26 cellular contexts compared by ENCODE assay signal in the genomic region with DNA sequence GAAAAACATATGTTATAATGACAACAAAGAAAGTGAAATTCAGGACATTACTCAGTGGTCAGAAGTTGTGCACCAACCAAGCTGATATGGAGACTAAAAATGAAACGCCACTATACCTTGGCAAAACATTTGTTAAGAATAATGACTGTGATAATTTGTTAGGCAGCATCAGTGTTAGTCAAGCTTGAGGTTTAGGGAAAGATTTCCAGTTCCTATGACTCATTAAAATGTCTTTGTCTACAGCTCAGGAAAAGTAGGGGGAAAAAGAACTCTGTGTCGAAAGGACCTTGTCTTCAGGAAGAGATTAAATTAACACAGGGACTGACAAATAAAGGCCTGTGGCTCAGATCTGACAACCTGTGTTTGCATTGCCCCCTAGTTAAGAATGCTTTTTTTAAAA.
DNase-seq lines count a peak whose midpoint lies in the region; ATAC-seq, FAIRE-seq and TF ChIP-seq lines count a peak whose summit lies in the region.
"Had no signal": no experiment of that assay in that cellular context is flagged by ENCODE, and none has a peak within 500 bp of the region (broad histone marks: within the 10 kb centered on the region; RNA-seq: fewer than 3 reads in every experiment).

No MANE protein-coding gene starts in this region.

- CTCF ChIA-PET in A673 (lab: Charles Lee): no interaction called here

- no peak overlapping the region for H3K56ac ChIP-seq in mesendoderm (ENCODE audit: low read length)

- H3K27ac Mint-ChIP-seq in naive thymus-derived CD8-positive, alpha-beta T cell: no peak overlapping the region
- H3K27ac Mint-ChIP-seq: CD4-positive, alpha-beta memory T cell; dendritic cell treated with granulocyte-macrophage colony-stimulating factor and Interleukin-4, amounts not matched to agents 40 ng/mL and 50 ng/mL, for 4 days; mesothelial cell of epicardium; neural progenitor cell; stimulated activated naive CD8-positive, alpha-beta T cell treated with anti-CD3 and anti-CD28 coated beads, Interleukin-15, amount 100 ng/mL, for 72 hours had no signal

- no peak overlapping the region for H2BK5ac ChIP-seq in mesendoderm (ENCODE audit: low read length)

- H4K5ac ChIP-seq in mesendoderm (ENCODE audit: low read length): no peak overlapping the region

- H3K4me1 Mint-ChIP-seq in naive thymus-derived CD8-positive, alpha-beta T cell: no peaks in the 10 kb centered on the region
- H3K4me1 Mint-ChIP-seq: CD4-positive, alpha-beta memory T cell; mesothelial cell of epicardium; stimulated activated naive CD8-positive, alpha-beta T cell treated with anti-CD3 and anti-CD28 coated beads, Interleukin-15, amount 100 ng/mL, for 72 hours had no signal

- DNase-seq in A673 (ENCODE audit: low spot score): peak; percentile 26
- peak; percentile 8 for DNase-seq in HTR-8/SVneo (ENCODE audit: insufficient read length, low spot score)
- peak; percentile 82 for DNase-seq in amniotic epithelial cell (ENCODE audit: low read depth)
- peak; percentile 76 for DNase-seq in fibroblast of the aortic adventitia (ENCODE audit: low read depth)
- no peak for DNase-seq in mesendoderm
- no peak for DNase-seq in activated T-cell treated with anti-CD3 and anti-CD28 coated beads for 4 hours
- no peak for DNase-seq in naive thymus-derived CD8-positive, alpha-beta T cell
- DNase-seq: activated CD4-positive, alpha-beta T cell treated with anti-CD3 and anti-CD28 coated beads, Interleukin-2, amount 50 U/mL, for 1 hour; activated naive CD4-positive, alpha-beta T cell; CD4-positive, alpha-beta memory T cell; erythroblast; hippocampal formation; kidney; NCI-H1092 treated with DMSO at 0.1 percent for 48 hours; NCI-H526 treated with DMSO at 0.1 percent for 48 hours; OCI-M1; right cardiac atrium; stimulated activated naive CD8-positive, alpha-beta T cell treated with anti-CD3 and anti-CD28 coated beads, Interleukin-15, amount 100 ng/mL, for 72 hours; uterus had no signal

- no CpG with 5 or more reads among the region's 2 CpGs for WGBS in mesendoderm (ENCODE audit: extremely low coverage, insufficient coverage, low lambda C conversion rate)

- H3K4me1 ChIP-seq in A673 (ENCODE audit: insufficient read depth, low read length, poor library complexity, severe bottlenecking) (no peaks in the 10 kb centered on the region), mesendoderm (ENCODE audit: control insufficient read depth, low read depth, low read length) (no peaks in the 10 kb centered on the region)
- H3K4me1 ChIP-seq: A549, ascending aorta, uterus had no signal

- H3K36me3 Mint-ChIP-seq in naive thymus-derived CD8-positive, alpha-beta T cell: no peaks in the 10 kb centered on the region
- H3K36me3 Mint-ChIP-seq: CD4-positive, alpha-beta memory T cell; mesothelial cell of epicardium; neural progenitor cell had no signal

- H3K23ac ChIP-seq in mesendoderm (ENCODE audit: low read length): no peak overlapping the region

- H3K4me3 ChIP-seq in A673 (ENCODE audit: low read depth, low read length, poor library complexity, severe bottlenecking): no peak overlapping the region
- no peak overlapping the region for H3K4me3 ChIP-seq in fibroblast of the aortic adventitia (ENCODE audit: low read depth, low read length)
- no peak overlapping the region for H3K4me3 ChIP-seq in mesendoderm (ENCODE audit: low read length)
- H3K4me3 ChIP-seq: A549, ascending aorta, K562, neural progenitor cell, uterus had no signal

- H3K9me3 ChIP-seq in A673 (ENCODE audit: low read depth, low read length, poor library complexity, severe bottlenecking): no peaks in the 10 kb centered on the region
- H3K9me3 ChIP-seq: A549, ascending aorta, uterus had no signal

- no peaks in the 10 kb centered on the region for H3K27me3 Mint-ChIP-seq in naive thymus-derived CD8-positive, alpha-beta T cell
- H3K27me3 Mint-ChIP-seq: CD4-positive, alpha-beta memory T cell; dendritic cell treated with granulocyte-macrophage colony-stimulating factor and Interleukin-4, amounts not matched to agents 40 ng/mL and 50 ng/mL, for 4 days; stimulated activated naive CD8-positive, alpha-beta T cell treated with anti-CD3 and anti-CD28 coated beads, Interleukin-15, amount 100 ng/mL, for 72 hours had no signal

- H3K27ac ChIP-seq in A673 (ENCODE audit: low read depth, low read length, poor library complexity, severe bottlenecking) (no peak overlapping the region), mesendoderm (ENCODE audit: low read depth, low read length) (no peak overlapping the region)
- H3K27ac ChIP-seq: A549, ascending aorta, neural progenitor cell, uterus had no signal

- H3K27me3 ChIP-seq in A673 (replicated peaks; ENCODE audit: insufficient read depth, low read depth, low read length, poor library complexity) (no peaks in the 10 kb centered on the region), mesendoderm (ENCODE audit: insufficient read depth, low read length, poor library complexity) (no peaks in the 10 kb centered on the region)
- H3K27me3 ChIP-seq: ascending aorta, neural progenitor cell, uterus had no signal

- H3K9ac ChIP-seq in mesendoderm (ENCODE audit: low read length): no peak overlapping the region
- H3K9ac ChIP-seq: neural progenitor cell had no signal

- no peak overlapping the region for H3K4me2 ChIP-seq in mesendoderm (ENCODE audit: low read length)
- H3K4me2 ChIP-seq: A549, neural progenitor cell had no signal

- H3K36me3 ChIP-seq in A673 (ENCODE audit: insufficient read depth, low read length, poor library complexity, severe bottlenecking) (no peaks in the 10 kb centered on the region), mesendoderm (ENCODE audit: control insufficient read depth, insufficient read depth, low read length) (no peaks in the 10 kb centered on the region)
- H3K36me3 ChIP-seq: ascending aorta, neural progenitor cell, uterus had no signal

- no peak for ATAC-seq in naive thymus-derived CD8-positive, alpha-beta T cell
- ATAC-seq in HG03378 (IDR thresholded peaks at IDR 0.05; ENCODE audit: unreplicated experiment): no peak
- ATAC-seq: A549; K562; right cardiac atrium; stimulated activated naive CD8-positive, alpha-beta T cell treated with anti-CD3 and anti-CD28 coated beads, Interleukin-15, amount 100 ng/mL, for 72 hours had no signal

- no peak for FAIRE-seq in HTR-8/SVneo (lab: Jason Lieb, UNC)
- FAIRE-seq: A549, K562 had no signal

- intact Hi-C loops in A673 (cut with micrococcal nuclease; ENCODE audit: unreplicated experiment): no loop called here

- H3K79me1 ChIP-seq in mesendoderm (ENCODE audit: low read length): no peaks in the 10 kb centered on the region

- H3K4ac ChIP-seq in mesendoderm (ENCODE audit: low read depth, low read length): no peak overlapping the region

- TF ChIP-seq CTCF in A673 (conservative IDR thresholded peaks at IDR 0.05; ENCODE audit: low read depth, low read length): no peak
- no peak for TF ChIP-seq CTCF in fibroblast of the aortic adventitia (IDR thresholded peaks at IDR 0.05; ENCODE audit: insufficient read depth, low read length)

- POLR2A ChIA-PET in A673 (lab: Charles Lee; ENCODE audit: low non-redundant PET): no interaction called here
- POLR2A ChIA-PET in naive thymus-derived CD8-positive, alpha-beta T cell (lab: Charles Lee): no interaction called here

- no peak overlapping the region for H3K18ac ChIP-seq in mesendoderm (ENCODE audit: low read length)

- H3K79me2 ChIP-seq in mesendoderm (ENCODE audit: control insufficient read depth, insufficient read depth, low read length): no peaks in the 10 kb centered on the region

- no peak overlapping the region for H4K8ac ChIP-seq in mesendoderm (ENCODE audit: low read depth, low read length)

- H2AK5ac ChIP-seq in mesendoderm (ENCODE audit: low read length): no peak overlapping the region

- no TSS peak for BruUV-seq in A673 (replicated peaks; lab: Mats Ljungman, UMichigan)

- peaks cover 0 to 16% (median 2%) of the 10 kb centered on the region in 9 donors for H3K9me3 Mint-ChIP-seq in naive thymus-derived CD8-positive, alpha-beta T cell
- H3K9me3 Mint-ChIP-seq: mesothelial cell of epicardium, neural progenitor cell had no signal

- H2BK15ac ChIP-seq in mesendoderm (replicated peaks; ENCODE audit: low read depth): no peak overlapping the region

- H2BK120ac ChIP-seq in mesendoderm (ENCODE audit: low read depth, low read length): no peak overlapping the region

- no peak overlapping the region for H3K4me3 Mint-ChIP-seq in naive thymus-derived CD8-positive, alpha-beta T cell
- H3K4me3 Mint-ChIP-seq: CD4-positive, alpha-beta memory T cell; dendritic cell treated with granulocyte-macrophage colony-stimulating factor and Interleukin-4, amounts not matched to agents 40 ng/mL and 50 ng/mL, for 4 days; mesothelial cell of epicardium; neural progenitor cell; stimulated activated naive CD8-positive, alpha-beta T cell treated with anti-CD3 and anti-CD28 coated beads, Interleukin-15, amount 100 ng/mL, for 72 hours had no signal

Comparison
In these comparisons a context has a peak if more than half of its experiments do, and no peak if none do; other contexts are left out.
1. DNase-seq: peak in A673 (single experiment), HTR-8/SVneo (single experiment), amniotic epithelial cell (single experiment) and fibroblast of the aortic adventitia (single experiment); none in mesendoderm (single experiment), activated T-cell treated with anti-CD3 and anti-CD28 coated beads for 4 hours (single experiment) and naive thymus-derived CD8-positive, alpha-beta T cell (0 of 10).